24 cellular contexts compared by ENCODE assay signal in the genomic region with DNA sequence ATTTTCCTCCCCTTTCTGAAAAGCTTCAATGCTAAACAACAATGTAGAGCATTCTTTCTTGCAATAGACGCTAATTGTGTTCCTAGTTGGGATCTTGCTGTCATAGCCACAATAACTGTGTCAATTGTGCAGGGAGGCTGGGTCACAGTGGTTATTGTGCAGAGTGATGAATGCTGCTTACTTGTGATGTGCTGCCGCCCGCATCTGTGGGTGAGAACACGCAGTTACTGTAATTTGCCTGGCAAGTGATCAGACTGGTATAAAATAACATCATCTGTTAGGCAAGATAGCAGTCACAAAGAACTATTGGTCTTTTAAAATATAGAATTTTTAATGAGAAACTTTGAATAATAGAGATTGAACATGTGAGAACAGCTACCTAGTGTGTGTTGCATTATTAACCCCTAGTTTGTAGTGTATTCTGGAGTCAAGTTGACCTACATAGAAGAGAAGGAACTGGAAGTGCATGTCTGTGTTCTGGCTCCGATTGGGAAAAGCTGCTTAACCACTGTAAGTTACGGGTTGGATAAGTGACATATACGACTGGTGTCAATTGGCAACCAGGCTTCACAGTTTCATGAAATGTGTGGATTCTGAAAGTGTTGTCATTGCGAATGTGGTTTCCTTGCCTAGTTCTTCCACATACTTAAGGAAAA. TPM values are rescaled to one million over a fixed set of nuclear protein-coding genes. Genes with fewer than 3 reads are reported as not detected.
A peak's percentile ranks its signal among the peaks of the same experiment; 100 is the strongest.
DNase-seq lines count a peak whose midpoint lies in the region; ATAC-seq, FAIRE-seq and TF ChIP-seq lines count a peak whose summit lies in the region.
"Had no signal": no experiment of that assay in that cellular context is flagged by ENCODE, and none has a peak within 500 bp of the region (broad histone marks: within the 10 kb centered on the region; RNA-seq: fewer than 3 reads in every experiment).

No MANE protein-coding gene starts in this region.

- H3K27me3 Mint-ChIP-seq in T-helper 17 cell, result no peaks in the 10 kb centered on the region
- H3K27me3 Mint-ChIP-seq in MCF 10A (ENCODE audit: insufficient read depth, unreplicated experiment), result peaks cover 77% of the 10 kb centered on the region
- H3K27me3 Mint-ChIP-seq: activated CD4-positive, alpha-beta T cell treated with anti-CD3 and anti-CD28 coated beads, Interleukin-2, amount 10 ng/mL, durations not matched to agents 24 days and 14 days; naive thymus-derived CD8-positive, alpha-beta T cell had no signal

- no peaks in the 10 kb centered on the region for H3K9me3 Mint-ChIP-seq in MCF 10A (ENCODE audit: unreplicated experiment)
- H3K9me3 Mint-ChIP-seq: activated CD4-positive, alpha-beta T cell treated with anti-CD3 and anti-CD28 coated beads, Interleukin-2, amount 10 ng/mL, durations not matched to agents 24 days and 14 days; naive thymus-derived CD8-positive, alpha-beta T cell had no signal

- ATAC-seq in T-helper 17 cell, result no peak
- no peak for ATAC-seq in GM21737 (IDR thresholded peaks at IDR 0.05; ENCODE audit: unreplicated experiment)
- ATAC-seq in left lung, result no peak
- ATAC-seq: heart right ventricle; naive thymus-derived CD8-positive, alpha-beta T cell; Right ventricle myocardium inferior had no signal

- POLR2A ChIA-PET in MCF 10A (lab: Yijun Ruan, JAX), result no interaction called here

- peaks cover 0 to 3% of the 10 kb centered on the region in 2 donors for H3K4me1 ChIP-seq in left lung
- H3K4me1 ChIP-seq: esophagus squamous epithelium, prostate gland, vagina had no signal

- peaks cover 4% of the 10 kb centered on the region for H3K36me3 Mint-ChIP-seq in T-helper 17 cell (ENCODE audit: low read depth)
- no peaks in the 10 kb centered on the region for H3K36me3 Mint-ChIP-seq in MCF 10A (ENCODE audit: insufficient read depth, unreplicated experiment)

- H3K27ac Mint-ChIP-seq in T-helper 17 cell (peak overlapping the region; percentile 67), MCF 10A (ENCODE audit: low read depth, unreplicated experiment) (no peak overlapping the region)
- H3K27ac Mint-ChIP-seq: activated CD4-positive, alpha-beta T cell treated with anti-CD3 and anti-CD28 coated beads, Interleukin-2, amount 10 ng/mL, durations not matched to agents 24 days and 14 days had no signal

- BruUV-seq in MCF 10A (replicated peaks; lab: Mats Ljungman, UMichigan), result no TSS peak

- no peak overlapping the region for H3K4me3 Mint-ChIP-seq in T-helper 17 cell
- H3K4me3 Mint-ChIP-seq in MCF 10A (ENCODE audit: unreplicated experiment), result no peak overlapping the region
- H3K4me3 Mint-ChIP-seq: activated CD4-positive, alpha-beta T cell treated with anti-CD3 and anti-CD28 coated beads, Interleukin-2, amount 10 ng/mL, durations not matched to agents 24 days and 14 days had no signal

- no peak overlapping the region for H3K27ac ChIP-seq in left lung
- H3K27ac ChIP-seq: cardiac muscle cell, esophagus squamous epithelium, heart right ventricle, prostate gland, vagina had no signal

- no peak for TF ChIP-seq CTCF in MCF 10A (IDR thresholded peaks at IDR 0.05; ENCODE audit: unreplicated experiment)
- TF ChIP-seq CTCF in left lung (IDR thresholded peaks at IDR 0.05), result no peak

- DNase-seq in Ammon's horn (ENCODE audit: low spot score), result peak; percentile 98
- DNase-seq in T-helper 17 cell, result no peak
- DNase-seq in frontal cortex (ENCODE audit: low spot score in 2 of 2), result peak in 1 of 2 donors; percentile 12
- DNase-seq in nucleus accumbens (lab: John Stamatoyannopoulos, UW), result peak in 53 of 56 donors; percentile 11 to 94 (median 77)
- DNase-seq in NCI-H2196 treated with DMSO at 0.1 percent for 48 hours (lab: John Stamatoyannopoulos, UW; ENCODE audit: unreplicated experiment), result no peak
- DNase-seq in MCF 10A (ENCODE audit: unreplicated experiment), result no peak
- DNase-seq in left lung, result no peak
- DNase-seq: activated CD4-positive, alpha-beta T cell treated with anti-CD3 and anti-CD28 coated beads, Interleukin-2, amount 10 ng/mL, durations not matched to agents 24 days and 14 days; activated effector memory CD4-positive, alpha-beta T cell treated with Interleukin-2 at 50 U/mL for 16 hours; effector CD4-positive, alpha-beta T cell; esophagus squamous epithelium; heart right ventricle; mammary epithelial cell; naive thymus-derived CD8-positive, alpha-beta T cell; NCI-H1930; NCI-H446; small intestine; stimulated activated CD4-positive, alpha-beta T cell treated with anti-CD3 and anti-CD28 coated beads, Interleukin-4, amount 100 ng/mL, for 24 hours had no signal

- H3K9me3 ChIP-seq in T-helper 17 cell (ENCODE audit: control insufficient read depth, low read length, poor library complexity, severe bottlenecking), result no peaks in the 10 kb centered on the region
- H3K9me3 ChIP-seq in left lung, result no peaks in the 10 kb centered on the region
- H3K9me3 ChIP-seq: esophagus squamous epithelium, heart right ventricle, prostate gland, vagina had no signal

- no peaks in the 10 kb centered on the region for H3K27me3 ChIP-seq in left lung
- H3K27me3 ChIP-seq: cardiac muscle cell, esophagus squamous epithelium, heart right ventricle, vagina had no signal

- no peaks in the 10 kb centered on the region for H3K36me3 ChIP-seq in left lung
- H3K36me3 ChIP-seq: heart right ventricle, prostate gland, vagina had no signal

- FAIRE-seq in frontal cortex (lab: Jason Lieb, UNC), result peak; percentile 98
- FAIRE-seq: islet of Langerhans, small intestine had no signal

- peaks cover 18% of the 10 kb centered on the region for H3K4me1 Mint-ChIP-seq in T-helper 17 cell
- no peaks in the 10 kb centered on the region for H3K4me1 Mint-ChIP-seq in MCF 10A (ENCODE audit: insufficient read depth, unreplicated experiment)

- H3K4me3 ChIP-seq in left lung, result no peak overlapping the region
- H3K4me3 ChIP-seq: cardiac muscle cell, esophagus squamous epithelium, heart right ventricle, prostate gland, vagina had no signal

- intact Hi-C loops in MCF 10A (cut with micrococcal nuclease) (no loop called here), left lung (cut with DNase I) (no loop called here)

- CTCF ChIA-PET in MCF 10A (lab: Yijun Ruan, JAX), result interaction anchor here (0.7 to 1.4 kb wide), 4 partner anchors 10 to 922 kb away, joined by 3 to 6 read pairs (median 4); no protein-coding TSS in a partner anchor

RNA-seq across cellular contexts. Expression of gene SLAIN1, which starts 43.6 kb away (rescaled TPM):
- total RNA-seq in T-helper 17 cell (10 to 100 TPM; 25.4 to 39.0 TPM), frontal cortex (506 TPM), MCF 10A (2022) (not detected in 2 replicates), left lung (10 to 100 TPM; 12.8 to 18.7 TPM)
- total RNA-seq: mammary epithelial cell had no signal

Comparison
In these comparisons a context has a peak if more than half of its experiments do, and no peak if none do; other contexts are left out.
1. DNase-seq: peak in Ammon's horn (single experiment) and nucleus accumbens (53 of 56); none in T-helper 17 cell (0 of 3), NCI-H2196 treated with DMSO at 0.1 percent for 48 hours (single experiment), MCF 10A (single experiment) and left lung (0 of 2).
2. RNA of gene SLAIN1, which starts 43.6 kb away (total RNA-seq): 506 TPM in frontal cortex (single experiment), 25.4 to 39.0 TPM in T-helper 17 cell and 12.8 to 18.7 TPM in left lung; not detected in MCF 10A; every median in the first group is over 10 times any median in the second.